8 cellular contexts compared by ENCODE assay signal in genomic region chr11:86955674-86956522, GRCh38. TPM values are rescaled to one million over a fixed set of nuclear protein-coding genes. Genes with fewer than 3 reads are reported as not detected.
A peak's percentile ranks its signal among the peaks of the same experiment; 100 is the strongest.
DNase-seq lines count a peak whose midpoint lies in the region; ATAC-seq and TF ChIP-seq lines count a peak whose summit lies in the region.

No MANE protein-coding gene starts in this region.

- H3K9me3 Mint-ChIP-seq in activated T-helper 1 cell treated with anti-CD3 and anti-CD28 coated beads, Interleukin-12 subunit alpha, Interleukin-12 subunit beta, Interleukin-2, Interleukin-4 antibody, amounts not matched to agents 30 ng/mL and 10 ng/mL and 1 ng/mL, durations not matched to agents 14 hours and 24 hours and 36 hours, result no peaks in the 10 kb centered on the region
- H3K9me3 Mint-ChIP-seq in naive thymus-derived CD8-positive, alpha-beta T cell, result no peaks in the 10 kb centered on the region

- H3K27me3 Mint-ChIP-seq in activated T-helper 1 cell treated with anti-CD3 and anti-CD28 coated beads, Interleukin-12 subunit alpha, Interleukin-12 subunit beta, Interleukin-2, Interleukin-4 antibody, amounts not matched to agents 30 ng/mL and 10 ng/mL and 1 ng/mL, durations not matched to agents 14 hours and 24 hours and 36 hours (ENCODE audit: insufficient read depth), result peaks cover 63% of the 10 kb centered on the region
- H3K27me3 Mint-ChIP-seq in naive thymus-derived CD8-positive, alpha-beta T cell, result peaks cover 18 to 60% (median 37%) of the 10 kb centered on the region in 5 donors

- intact Hi-C loops in activated T-helper 1 cell treated with anti-CD3 and anti-CD28 coated beads, Interleukin-12 subunit alpha, Interleukin-12 subunit beta, Interleukin-2, Interleukin-4 antibody, amounts not matched to agents 30 ng/mL and 10 ng/mL and 1 ng/mL, durations not matched to agents 14 hours and 24 hours and 36 hours (cut with micrococcal nuclease), result loop anchor here (1.0 to 5.0 kb wide), 2 partner anchors 81 to 126 kb away; partner anchors contain the start of gene TMEM135

- peak overlapping the region; percentile 95 for H3K4me3 Mint-ChIP-seq in activated T-helper 1 cell treated with anti-CD3 and anti-CD28 coated beads, Interleukin-12 subunit alpha, Interleukin-12 subunit beta, Interleukin-2, Interleukin-4 antibody, amounts not matched to agents 30 ng/mL and 10 ng/mL and 1 ng/mL, durations not matched to agents 14 hours and 24 hours and 36 hours
- peak overlapping the region; percentile 80 to 96 (median 90) for H3K4me3 Mint-ChIP-seq in naive thymus-derived CD8-positive, alpha-beta T cell

- ATAC-seq in GM19025 (IDR thresholded peaks at IDR 0.05; ENCODE audit: low read depth, unreplicated experiment) (peak; percentile 18), HG03097 (IDR thresholded peaks at IDR 0.05; ENCODE audit: low FRiP score, unreplicated experiment) (peak; percentile 44)
- peak; percentile 48 to 56 for ATAC-seq in naive thymus-derived CD8-positive, alpha-beta T cell

- peaks cover 8% of the 10 kb centered on the region for H3K4me1 Mint-ChIP-seq in activated T-helper 1 cell treated with anti-CD3 and anti-CD28 coated beads, Interleukin-12 subunit alpha, Interleukin-12 subunit beta, Interleukin-2, Interleukin-4 antibody, amounts not matched to agents 30 ng/mL and 10 ng/mL and 1 ng/mL, durations not matched to agents 14 hours and 24 hours and 36 hours (ENCODE audit: low read depth)
- peaks cover 8 to 25% (median 15%) of the 10 kb centered on the region in 4 donors for H3K4me1 Mint-ChIP-seq in naive thymus-derived CD8-positive, alpha-beta T cell

- whole genome bisulfite sequencing in urinary bladder, result under 1% methylated on average over 49 of the region's 49 CpGs

- peak overlapping the region; percentile 72 for H3K27ac ChIP-seq in urinary bladder (ENCODE audit: low read depth)

- H3K36me3 ChIP-seq in urinary bladder (ENCODE audit: insufficient read depth), result no peaks in the 10 kb centered on the region

- peak; percentile 72 for DNase-seq in COLO668 (lab: John Stamatoyannopoulos, UW; ENCODE audit: unreplicated experiment)
- DNase-seq in NCI-H2196 (lab: John Stamatoyannopoulos, UW; ENCODE audit: unreplicated experiment), result peak; percentile 65
- DNase-seq in activated T-helper 1 cell treated with anti-CD3 and anti-CD28 coated beads, Interleukin-12 subunit alpha, Interleukin-12 subunit beta, Interleukin-2, Interleukin-4 antibody, amounts not matched to agents 30 ng/mL and 10 ng/mL and 1 ng/mL, durations not matched to agents 14 hours and 24 hours and 36 hours (ENCODE audit: low spot score), result peak; percentile 16
- peak; percentile 84 for DNase-seq in fibroblast of pulmonary artery (ENCODE audit: low read depth)
- peak in 3 of 10 donors; percentile 12 to 16 (median 13) for DNase-seq in naive thymus-derived CD8-positive, alpha-beta T cell

- no peak for TF ChIP-seq CTCF in fibroblast of pulmonary artery (IDR thresholded peaks at IDR 0.05; ENCODE audit: low read length, missing control alignments)

- H3K27ac Mint-ChIP-seq in activated T-helper 1 cell treated with anti-CD3 and anti-CD28 coated beads, Interleukin-12 subunit alpha, Interleukin-12 subunit beta, Interleukin-2, Interleukin-4 antibody, amounts not matched to agents 30 ng/mL and 10 ng/mL and 1 ng/mL, durations not matched to agents 14 hours and 24 hours and 36 hours, result peak overlapping the region; percentile 52
- peak overlapping the region in 4 of 10 donors; percentile 49 to 81 (median 60) for H3K27ac Mint-ChIP-seq in naive thymus-derived CD8-positive, alpha-beta T cell

- POLR2A ChIA-PET in naive thymus-derived CD8-positive, alpha-beta T cell (lab: Charles Lee), result no interaction called here

- H3K4me3 ChIP-seq in fibroblast of pulmonary artery (replicated peaks; ENCODE audit: low read depth, low read length), result peak overlapping the region; percentile 78
- peak overlapping the region; percentile 97 for H3K4me3 ChIP-seq in urinary bladder (ENCODE audit: low read depth, low read length)

- peaks cover 8% of the 10 kb centered on the region for H3K36me3 Mint-ChIP-seq in activated T-helper 1 cell treated with anti-CD3 and anti-CD28 coated beads, Interleukin-12 subunit alpha, Interleukin-12 subunit beta, Interleukin-2, Interleukin-4 antibody, amounts not matched to agents 30 ng/mL and 10 ng/mL and 1 ng/mL, durations not matched to agents 14 hours and 24 hours and 36 hours (ENCODE audit: low read depth)
- peaks cover 0 to 2% (median 0%) of the 10 kb centered on the region in 3 donors for H3K36me3 Mint-ChIP-seq in naive thymus-derived CD8-positive, alpha-beta T cell

- no peaks in the 10 kb centered on the region for H3K4me1 ChIP-seq in urinary bladder (ENCODE audit: insufficient read depth)

RNA-seq across cellular contexts. Expression of gene FZD4, which starts 0.7 kb away (rescaled TPM):
- total RNA-seq in activated T-helper 1 cell treated with anti-CD3 and anti-CD28 coated beads, Interleukin-12 subunit alpha, Interleukin-12 subunit beta, Interleukin-2, Interleukin-4 antibody, amounts not matched to agents 30 ng/mL and 10 ng/mL and 1 ng/mL, durations not matched to agents 14 hours and 24 hours and 36 hours, result 0.05 TPM in 1 of 2 replicates, not detected in the other
- total RNA-seq in naive thymus-derived CD8-positive, alpha-beta T cell, result not detected
- not detected for polyA plus RNA-seq in naive thymus-derived CD8-positive, alpha-beta T cell
- 65.2 TPM for total RNA-seq in urinary bladder
- 20.0 TPM for polyA plus RNA-seq in urinary bladder

Comparison
In these comparisons a context has a peak if more than half of its experiments do, and no peak if none do; other contexts are left out.
1. RNA of gene FZD4, which starts 0.7 kb away (total RNA-seq): 65.2 TPM in urinary bladder (single experiment); 0.05 TPM in activated T-helper 1 cell treated with anti-CD3 and anti-CD28 coated beads, Interleukin-12 subunit alpha, Interleukin-12 subunit beta, Interleukin-2, Interleukin-4 antibody, amounts not matched to agents 30 ng/mL and 10 ng/mL and 1 ng/mL, durations not matched to agents 14 hours and 24 hours and 36 hours and not detected in naive thymus-derived CD8-positive, alpha-beta T cell; every median in the first group is over 10 times any median in the second.
2. Peak in every context shown above with its lines, with median percentiles within 50 percentile points of each other: ATAC-seq.